In genomic region chr17:42779942-42780815, GRCh38 we compare ENCODE assay signal across 1 cellular context.
A peak's percentile ranks its signal among the peaks of the same experiment; 100 is the strongest.
TF ChIP-seq lines count a peak whose summit lies in the region.

Gene WNK4 (plus strand): TSS chr17:42780610. CDS start chr17:42780699, 89 bp downstream.

TF ChIP-seq in HepG2, 621 proteins besides CTCF, POLR2A, EP300 and RAD21 (continued from another document and continues in another):
- TF ChIP-seq CSRNP1 (CRISPR knock-in tag; IDR thresholded peaks at IDR 0.05) (0 out of 2 replicates have a peak, but pooled peaks have one; percentile 65), HNRNPK (IDR thresholded peaks at IDR 0.05; ENCODE audit: low read depth, low read length, poor library complexity, severe bottlenecking) (peak; percentile 53), ZNF773 (CRISPR knock-in tag; IDR thresholded peaks at IDR 0.05; ENCODE audit: borderline replicate concordance) (no peak), KMT2B (CRISPR knock-in tag; IDR thresholded peaks at IDR 0.05) (peak; percentile 17; the same call in 1 of the 2 replicates), ZNF513 (CRISPR knock-in tag; conservative IDR thresholded peaks at IDR 0.05) (0 out of 2 replicates have a peak, but pooled peaks have one; percentile 15), NCOA2 (CRISPR knock-in tag; IDR thresholded peaks at IDR 0.05) (peak; percentile 87), MAF1 (CRISPR knock-in tag; IDR thresholded peaks at IDR 0.05; ENCODE audit: borderline replicate concordance) (no peak; the same call in 1 of the 2 replicates), ZNF383 (CRISPR knock-in tag; IDR thresholded peaks at IDR 0.05; ENCODE audit: borderline replicate concordance) (0 out of 2 replicates have a peak, but pooled peaks have one; percentile 5), SRSF9 (IDR thresholded peaks at IDR 0.05; ENCODE audit: borderline replicate concordance, insufficient read depth, low read depth, low read length, poor library complexity, severe bottlenecking) (no peak), HMG20B (CRISPR knock-in tag; conservative IDR thresholded peaks at IDR 0.05) (peak; percentile 88), PRDM10 (CRISPR knock-in tag; IDR thresholded peaks at IDR 0.05; ENCODE audit: low read depth) (peak; percentile 83; the same call in 1 of the 2 replicates), ZNF333 (CRISPR knock-in tag; IDR thresholded peaks at IDR 0.05; ENCODE audit: borderline replicate concordance) (0 out of 2 replicates have a peak, but pooled peaks have one; percentile 54), ZFX (CRISPR knock-in tag; IDR thresholded peaks at IDR 0.05; ENCODE audit: low read depth) (peak; percentile 60), RFXAP (CRISPR knock-in tag; IDR thresholded peaks at IDR 0.05; ENCODE audit: borderline replicate concordance) (no peak), ZNF644 (CRISPR knock-in tag; IDR thresholded peaks at IDR 0.05; ENCODE audit: low read depth) (peak; percentile 64), PAF1 (CRISPR knock-in tag; IDR thresholded peaks at IDR 0.05) (peak; percentile 96), PHF5A (CRISPR knock-in tag; IDR thresholded peaks at IDR 0.05; ENCODE audit: low read depth, unreplicated experiment) (peak; percentile 89), SOX6 (IDR thresholded peaks at IDR 0.05) (no peak), SOX6 (CRISPR knock-in tag; IDR thresholded peaks at IDR 0.05) (peak; percentile 83), ZNF563 (CRISPR knock-in tag; IDR thresholded peaks at IDR 0.05) (peak; percentile 88), RERE (CRISPR knock-in tag; IDR thresholded peaks at IDR 0.05; ENCODE audit: low read depth) (0 out of 2 replicates have a peak, but pooled peaks have one; percentile 37), SNAI1 (CRISPR knock-in tag; IDR thresholded peaks at IDR 0.05; ENCODE audit: borderline replicate concordance) (no peak), MED1 (CRISPR knock-in tag; IDR thresholded peaks at IDR 0.05) (peak; percentile 91), ZNF121 (CRISPR knock-in tag; IDR thresholded peaks at IDR 0.05) (peak; percentile 64; the same call in 1 of the 2 replicates), TOE1 (CRISPR knock-in tag; IDR thresholded peaks at IDR 0.05) (0 out of 2 replicates have a peak, but pooled peaks have one; percentile 43), ZNF207 (IDR thresholded peaks at IDR 0.05; ENCODE audit: borderline replicate concordance) (no peak), ZNF225 (CRISPR knock-in tag; IDR thresholded peaks at IDR 0.05) (no peak), SRSF1 (optimal IDR thresholded peaks at IDR 0.05; ENCODE audit: low read depth, low read length) (peak; percentile 33), ZNF839 (CRISPR knock-in tag; IDR thresholded peaks at IDR 0.05; ENCODE audit: borderline replicate concordance) (no peak), ZNF629 (CRISPR knock-in tag; conservative IDR thresholded peaks at IDR 0.05) (no peak; the same call in 1 of the 2 replicates), ZNF558 (CRISPR knock-in tag; IDR thresholded peaks at IDR 0.05; ENCODE audit: borderline replicate concordance) (peak; percentile 79; the same call in 1 of the 2 replicates), ZSCAN22 (CRISPR knock-in tag; IDR thresholded peaks at IDR 0.05) (no peak; the same call in 1 of the 2 replicates), HMGXB4 (CRISPR knock-in tag; IDR thresholded peaks at IDR 0.05; ENCODE audit: borderline replicate concordance in 1 of 2, low read depth in 1 of 2) (peak; percentile 68 to 79), ETS1 (CRISPR knock-in tag; IDR thresholded peaks at IDR 0.05) (no peak), ZNF317 (CRISPR knock-in tag; IDR thresholded peaks at IDR 0.05) (peak; percentile 86; the same call in 1 of the 2 replicates), GLMP (CRISPR knock-in tag; IDR thresholded peaks at IDR 0.05; ENCODE audit: borderline replicate concordance) (no peak), ZNF747 (CRISPR knock-in tag; IDR thresholded peaks at IDR 0.05; ENCODE audit: borderline replicate concordance) (no peak), MYC (CRISPR knock-in tag; IDR thresholded peaks at IDR 0.05; ENCODE audit: borderline replicate concordance) (peak; percentile 11; the same call in 1 of the 2 replicates), RFXANK (CRISPR knock-in tag; IDR thresholded peaks at IDR 0.05) (no peak), TSC22D2 (CRISPR knock-in tag; IDR thresholded peaks at IDR 0.05; ENCODE audit: borderline replicate concordance) (0 out of 2 replicates have a peak, but pooled peaks have one; percentile 63), ZNF274 (CRISPR knock-in tag; IDR thresholded peaks at IDR 0.05) (no peak), ZNF652 (CRISPR knock-in tag; IDR thresholded peaks at IDR 0.05; ENCODE audit: borderline replicate concordance, low read depth) (0 out of 2 replicates have a peak, but pooled peaks have one; percentile 28), ZNF501 (CRISPR knock-in tag; IDR thresholded peaks at IDR 0.05) (peak; percentile 76), ZFYVE20 (CRISPR knock-in tag; IDR thresholded peaks at IDR 0.05; ENCODE audit: borderline replicate concordance, low read depth) (peak; percentile 93; the same call in 1 of the 2 replicates), KDM5A (IDR thresholded peaks at IDR 0.05; ENCODE audit: borderline replicate concordance, low read length) (peak; percentile 70), FOXO1 (CRISPR knock-in tag; IDR thresholded peaks at IDR 0.05) (peak; percentile 92), ATF5 (CRISPR knock-in tag; IDR thresholded peaks at IDR 0.05; ENCODE audit: low read depth) (0 out of 2 replicates have a peak, but pooled peaks have one; percentile 31), NCOR1 (IDR thresholded peaks at IDR 0.05; ENCODE audit: borderline replicate concordance, low read length) (peak; percentile 88), TMF1 (CRISPR knock-in tag; IDR thresholded peaks at IDR 0.05; ENCODE audit: low read depth) (peak; percentile 45; the same call in 1 of the 2 replicates)
